ENCODE assay signal across 9 cellular contexts in genomic region chr7:936131-937054, GRCh38. TPM values are rescaled to one million over a fixed set of nuclear protein-coding genes. Genes with fewer than 3 reads are reported as not detected.
DNase-seq lines count a peak whose midpoint lies in the region; ATAC-seq and TF ChIP-seq lines count a peak whose summit lies in the region.
"Had no signal": no experiment of that assay in that cellular context is flagged by ENCODE, and none has a peak within 500 bp of the region (broad histone marks: within the 10 kb centered on the region; RNA-seq: fewer than 3 reads in every experiment).

No MANE protein-coding gene starts in this region.

- no peak overlapping the region for H2AK5ac ChIP-seq in mesendoderm (ENCODE audit: low read length)

- H3K9ac ChIP-seq in mesendoderm (ENCODE audit: low read length) = no peak overlapping the region

- 0 out of 2 replicates have a peak overlapping the region, but pooled peaks have one; percentile 32 for H3K27ac Mint-ChIP-seq in WTC11

- H2BK120ac ChIP-seq in mesendoderm (ENCODE audit: low read depth, low read length) = no peak overlapping the region

- DNase-seq in GM10248 (ENCODE audit: extremely low spot score) (peak; percentile 85), WTC11 (ENCODE audit: low spot score) (peak; percentile 10), mesendoderm (peak; percentile 50), cerebellum (ENCODE audit: low spot score) (no peak), coronary artery (ENCODE audit: low spot score) (no peak), NCI-H2081 treated with DMSO at 0.1 percent for 48 hours (lab: John Stamatoyannopoulos, UW) (no peak)

- no peaks in the 10 kb centered on the region for H3K4me1 ChIP-seq in mesendoderm (ENCODE audit: control insufficient read depth, low read depth, low read length)
- H3K4me1 ChIP-seq: Peyer's patch had no signal

- CTCF ChIA-PET in GM10248 (lab: Yijun Ruan, JAX) (no interaction called here), WTC11 (lab: Charles Lee) (no interaction called here)

- no peak overlapping the region for H3K23ac ChIP-seq in mesendoderm (ENCODE audit: low read length)

- no peak overlapping the region for H4K5ac ChIP-seq in mesendoderm (ENCODE audit: low read length)

- peak; percentile 81 for ATAC-seq in GM19438 (IDR thresholded peaks at IDR 0.05; ENCODE audit: low read depth, unreplicated experiment)
- peak; percentile 78 for ATAC-seq in HG03354 (IDR thresholded peaks at IDR 0.05; ENCODE audit: poor library complexity, severe bottlenecking, unreplicated experiment)
- no peak for ATAC-seq in WTC11

- POLR2A ChIA-PET in GM10248 (lab: Yijun Ruan, JAX) = no interaction called here
- POLR2A ChIA-PET in WTC11 (lab: Charles Lee) = no interaction called here

- H2BK15ac ChIP-seq in mesendoderm (replicated peaks; ENCODE audit: low read depth) = no peak overlapping the region

- H3K9me3 Mint-ChIP-seq in WTC11 = peaks cover 4% of the 10 kb centered on the region; the same call in 1 of the 2 replicates

- no peaks in the 10 kb centered on the region for H3K79me1 ChIP-seq in mesendoderm (ENCODE audit: low read length)

- no peak overlapping the region for H3K18ac ChIP-seq in mesendoderm (ENCODE audit: low read length)

- no peak overlapping the region for H3K4ac ChIP-seq in mesendoderm (ENCODE audit: low read depth, low read length)

- H4K8ac ChIP-seq in mesendoderm (ENCODE audit: low read depth, low read length) = no peak overlapping the region

- H3K4me3 ChIP-seq in mesendoderm (ENCODE audit: low read length) (no peak overlapping the region), coronary artery (no peak overlapping the region)
- H3K4me3 ChIP-seq: Peyer's patch had no signal

- H3K56ac ChIP-seq in mesendoderm (ENCODE audit: low read length) = no peak overlapping the region

- no peaks in the 10 kb centered on the region for H3K36me3 ChIP-seq in mesendoderm (ENCODE audit: control insufficient read depth, insufficient read depth, low read length)

- H3K4me1 Mint-ChIP-seq in WTC11 = no peaks in the 10 kb centered on the region

- H3K27ac ChIP-seq in mesendoderm (ENCODE audit: low read depth, low read length) (no peak overlapping the region), coronary artery (no peak overlapping the region)
- H3K27ac ChIP-seq: Peyer's patch had no signal

- WGBS in mesendoderm (ENCODE audit: extremely low coverage, insufficient coverage, low lambda C conversion rate) = no CpG with 5 or more reads among the region's 33 CpGs

- no peak for TF ChIP-seq CTCF in GM10248 (IDR thresholded peaks at IDR 0.05; ENCODE audit: control extremely low read depth, extremely low read depth, low read depth, missing control alignments)
- TF ChIP-seq CTCF in WTC11 (IDR thresholded peaks at IDR 0.05) = no peak
- TF ChIP-seq CTCF in coronary artery (IDR thresholded peaks at IDR 0.05) = no peak

- H3K4me3 Mint-ChIP-seq in WTC11 = no peak overlapping the region

- no peaks in the 10 kb centered on the region for H3K79me2 ChIP-seq in mesendoderm (ENCODE audit: control insufficient read depth, insufficient read depth, low read length)

- no peak overlapping the region for H2BK5ac ChIP-seq in mesendoderm (ENCODE audit: low read length)

- no peaks in the 10 kb centered on the region for H3K36me3 Mint-ChIP-seq in WTC11

- H3K27me3 Mint-ChIP-seq in WTC11 (ENCODE audit: low read depth) = peaks cover 17% of the 10 kb centered on the region

- no peaks in the 10 kb centered on the region for H3K27me3 ChIP-seq in mesendoderm (ENCODE audit: insufficient read depth, low read length, poor library complexity)
- H3K27me3 ChIP-seq: Peyer's patch had no signal

- no peak overlapping the region for H3K4me2 ChIP-seq in mesendoderm (ENCODE audit: low read length)

TF ChIP-seq in WTC11, 78 proteins besides CTCF, POLR2A, EP300 and RAD21 (continues in another document):
- TF ChIP-seq ZNF423 (CRISPR knock-in tag; IDR thresholded peaks at IDR 0.05) (no peak), TP53 (CRISPR knock-in tag; IDR thresholded peaks at IDR 0.05) (no peak), JUN (CRISPR knock-in tag; IDR thresholded peaks at IDR 0.05) (no peak), HMGA2 (CRISPR knock-in tag; IDR thresholded peaks at IDR 0.05) (no peak), ZNF121 (CRISPR knock-in tag; IDR thresholded peaks at IDR 0.05) (no peak), ESRRA (CRISPR knock-in tag; IDR thresholded peaks at IDR 0.05; ENCODE audit: borderline replicate concordance) (no peak), FOXP1 (CRISPR knock-in tag; IDR thresholded peaks at IDR 0.05; ENCODE audit: borderline replicate concordance) (no peak), GABPB1 (CRISPR knock-in tag; IDR thresholded peaks at IDR 0.05) (no peak), NFYB (CRISPR knock-in tag; conservative IDR thresholded peaks at IDR 0.05; ENCODE audit: low read depth) (no peak), RORB (CRISPR knock-in tag; IDR thresholded peaks at IDR 0.05) (no peak), NR2C2 (CRISPR knock-in tag; IDR thresholded peaks at IDR 0.05) (no peak), AFF4 (CRISPR knock-in tag; IDR thresholded peaks at IDR 0.05; ENCODE audit: borderline replicate concordance) (no peak)
- TF ChIP-seq, protein P1, sequence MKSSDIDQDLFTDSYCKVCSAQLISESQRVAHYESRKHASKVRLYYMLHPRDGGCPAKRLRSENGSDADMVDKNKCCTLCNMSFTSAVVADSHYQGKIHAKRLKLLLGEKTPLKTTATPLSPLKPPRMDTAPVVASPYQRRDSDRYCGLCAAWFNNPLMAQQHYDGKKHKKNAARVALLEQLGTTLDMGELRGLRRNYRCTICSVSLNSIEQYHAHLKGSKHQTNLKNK (CRISPR knock-in tag; IDR thresholded peaks at IDR 0.05) = no peak
- TF ChIP-seq, protein P2, sequence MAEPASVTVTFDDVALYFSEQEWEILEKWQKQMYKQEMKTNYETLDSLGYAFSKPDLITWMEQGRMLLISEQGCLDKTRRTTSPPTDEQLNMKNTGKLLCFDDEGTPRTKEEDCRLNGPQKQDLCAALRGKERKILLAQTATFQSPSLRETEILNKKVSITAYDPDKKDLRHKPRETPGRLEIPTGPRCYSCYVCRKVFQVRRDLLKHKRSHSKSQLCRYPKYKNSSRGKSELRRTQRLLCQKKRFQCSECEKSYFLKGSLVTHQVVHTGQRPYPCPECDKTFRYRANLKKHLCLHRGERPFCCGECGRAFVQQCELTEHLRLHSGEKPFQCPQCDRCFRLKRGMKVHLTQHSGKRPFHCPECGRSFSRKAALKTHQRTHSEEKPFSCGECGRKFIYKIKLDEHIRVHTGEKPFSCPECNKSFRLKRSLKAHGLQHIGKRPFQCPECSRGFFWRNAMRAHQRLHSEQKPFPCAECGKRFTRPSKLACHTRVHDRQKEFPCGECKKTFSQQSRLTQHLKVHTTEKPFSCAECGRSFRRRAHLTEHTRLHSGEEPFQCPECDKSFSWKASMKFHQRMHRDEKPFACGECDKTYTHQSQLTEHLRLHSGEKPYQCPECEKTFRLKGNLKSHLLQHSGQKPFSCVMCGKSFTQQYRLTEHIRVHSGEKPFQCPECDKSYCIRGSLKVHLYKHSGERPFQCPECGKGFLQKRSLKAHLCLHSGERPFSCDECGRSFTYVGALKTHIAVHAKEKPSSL (CRISPR knock-in tag; conservative IDR thresholded peaks at IDR 0.05) = no peak

RNA-seq across cellular contexts. Expression of gene ADAP1, which starts 18.1 kb away (rescaled TPM):
- total RNA-seq in WTC11 (2021) = 4.3 to 7.2 TPM (median 4.5 TPM) in 3 replicates
- 3.1 TPM for polyA plus RNA-seq in mesendoderm (2013, experiment 1 of 2)
- polyA plus RNA-seq in mesendoderm (2013, experiment 2 of 2) = 3.4 TPM
- 16.2 TPM for total RNA-seq in cerebellum

RNA-seq across cellular contexts. Expression of gene COX19, which starts 39.0 kb away (rescaled TPM):
- total RNA-seq in WTC11 (2021) (10.2 to 13.2 TPM (median 10.4 TPM) in 3 replicates), cerebellum (23.4 TPM)
- polyA plus RNA-seq in mesendoderm (2013, experiment 1 of 2) = 5.7 TPM
- polyA plus RNA-seq in mesendoderm (2013, experiment 2 of 2) = 5.2 TPM

RNA-seq across cellular contexts. Expression of gene CYP2W1, which starts 46.6 kb away (rescaled TPM):
- total RNA-seq in WTC11 (2021) (0.48 TPM in 1 of 3 replicates, not detected in the others), cerebellum (not detected)
- not detected for polyA plus RNA-seq in mesendoderm (2013, experiment 1 of 2)
- polyA plus RNA-seq in mesendoderm (2013, experiment 2 of 2) = not detected

Comparison
In these comparisons a context has a peak if more than half of its experiments do, and no peak if none do; other contexts are left out.
1. DNase-seq: peak in GM10248 (single experiment), WTC11 (single experiment) and mesendoderm (single experiment); none in cerebellum (single experiment), coronary artery (single experiment) and NCI-H2081 treated with DMSO at 0.1 percent for 48 hours (single experiment).